Comparison of ENCODE assay signal across 8 cellular contexts in the genomic region with DNA sequence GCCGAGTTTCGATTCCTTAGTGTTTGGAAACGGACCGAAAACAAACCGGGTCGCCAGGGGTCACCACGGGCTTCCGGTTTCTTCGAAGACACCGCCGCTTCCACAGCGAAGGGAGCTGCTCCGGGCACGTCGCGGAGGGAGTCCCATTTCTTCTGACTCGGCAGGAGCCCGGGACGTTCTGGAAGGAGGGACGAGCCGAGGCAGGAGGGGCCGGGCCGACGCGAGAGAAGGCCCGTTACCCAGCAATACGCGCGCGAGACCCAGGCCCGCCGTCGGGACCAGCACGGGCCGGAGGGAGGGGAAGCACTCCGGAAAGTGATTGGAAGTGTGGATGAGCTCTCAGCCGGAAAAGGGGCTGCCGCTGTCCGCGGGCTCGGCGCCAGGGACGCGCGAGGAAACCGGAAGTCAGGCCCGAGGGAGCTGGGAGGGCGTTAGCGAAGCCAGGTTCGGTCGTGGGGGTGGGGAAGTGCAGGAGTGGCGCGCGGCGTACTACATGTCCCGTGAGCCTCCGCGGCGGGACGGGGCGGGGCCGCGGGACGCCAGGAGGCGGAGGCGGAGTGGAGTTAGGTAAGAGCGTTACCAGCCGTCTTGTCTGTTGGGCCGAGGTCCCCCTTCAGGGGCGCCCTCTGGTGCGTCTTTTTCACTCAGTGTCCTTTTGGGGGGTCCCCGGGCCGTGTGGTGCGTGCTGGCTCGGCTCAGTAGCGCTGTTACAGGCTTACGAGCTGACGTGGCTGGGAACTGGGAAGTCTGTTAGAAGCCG.
DNase-seq lines count a peak whose midpoint lies in the region; TF ChIP-seq lines count a peak whose summit lies in the region.

TSS of gene AZI2 (minus strand) at position 188 of the 760 bp plus-strand sequence. CDS start 8,207 bp downstream, outside the sequence.
TSS of gene ZCWPW2 (plus strand) at position 85 of the 760 bp plus-strand sequence. CDS start 64,348 bp downstream, outside the sequence.

- peak; percentile 97 for DNase-seq in ELF-1 (ENCODE audit: low read depth, low spot score)
- peak; percentile 88 for DNase-seq in GOT3 (lab: John Stamatoyannopoulos, UW)
- DNase-seq in RPMI8226 = peak; percentile 97
- peak; percentile 87 for DNase-seq in activated T-helper 9 cell treated with anti-CD3 and anti-CD28 coated beads, Interleukin-2, amount 50 U/mL, for 16 hours (ENCODE audit: low read depth)
- peak; percentile 97 for DNase-seq in fibroblast of pulmonary artery (ENCODE audit: low read depth)

- H3K27me3 Mint-ChIP-seq in nephron (ENCODE audit: low read depth) = no peaks in the 10 kb centered on the region
- H3K27me3 Mint-ChIP-seq in stimulated activated naive CD8-positive, alpha-beta T cell treated with anti-CD3 and anti-CD28 coated beads, Interleukin-15, Interleukin-2, amounts not matched to agents 100 ng/mL and 50 ng/mL, for 24 hours = no peaks in the 10 kb centered on the region

- peak within 1 kb of the TSS; percentile 93 to 98 (median 94) for H3K4me3 Mint-ChIP-seq in nephron
- peak within 1 kb of the TSS; percentile 94 for H3K4me3 Mint-ChIP-seq in stimulated activated naive CD8-positive, alpha-beta T cell treated with anti-CD3 and anti-CD28 coated beads, Interleukin-15, Interleukin-2, amounts not matched to agents 100 ng/mL and 50 ng/mL, for 24 hours

- H3K27ac Mint-ChIP-seq in nephron = peak within 1 kb of the TSS; percentile 98 to 99 (median 99)
- peak within 1 kb of the TSS; percentile 95 for H3K27ac Mint-ChIP-seq in stimulated activated naive CD8-positive, alpha-beta T cell treated with anti-CD3 and anti-CD28 coated beads, Interleukin-15, Interleukin-2, amounts not matched to agents 100 ng/mL and 50 ng/mL, for 24 hours

- H3K4me1 Mint-ChIP-seq in nephron = peaks cover 45% of the 10 kb centered on the region
- H3K4me1 Mint-ChIP-seq in stimulated activated naive CD8-positive, alpha-beta T cell treated with anti-CD3 and anti-CD28 coated beads, Interleukin-15, Interleukin-2, amounts not matched to agents 100 ng/mL and 50 ng/mL, for 24 hours (ENCODE audit: low read depth) = peaks cover 54% of the 10 kb centered on the region

- TF ChIP-seq CTCF in LNCAP (IDR thresholded peaks at IDR 0.05) (peak; percentile 12; the same call in 1 of the 2 replicates), fibroblast of pulmonary artery (IDR thresholded peaks at IDR 0.05; ENCODE audit: low read length, missing control alignments) (peak; percentile 14), nephron (IDR thresholded peaks at IDR 0.05; ENCODE audit: unreplicated experiment in 3 of 3) (peak in 1 of 3 experiments; percentile 37)

- peak within 1 kb of the TSS; percentile 85 for H3K4me3 ChIP-seq in fibroblast of pulmonary artery (replicated peaks; ENCODE audit: low read depth, low read length)

- H3K9me3 Mint-ChIP-seq in nephron = peaks cover 21% of the 10 kb centered on the region
- peaks cover 8% of the 10 kb centered on the region for H3K9me3 Mint-ChIP-seq in stimulated activated naive CD8-positive, alpha-beta T cell treated with anti-CD3 and anti-CD28 coated beads, Interleukin-15, Interleukin-2, amounts not matched to agents 100 ng/mL and 50 ng/mL, for 24 hours

- peaks cover 19% of the 10 kb centered on the region for H3K36me3 Mint-ChIP-seq in nephron (ENCODE audit: low read depth)
- peaks cover 20% of the 10 kb centered on the region for H3K36me3 Mint-ChIP-seq in stimulated activated naive CD8-positive, alpha-beta T cell treated with anti-CD3 and anti-CD28 coated beads, Interleukin-15, Interleukin-2, amounts not matched to agents 100 ng/mL and 50 ng/mL, for 24 hours (ENCODE audit: low read depth)

Comparison
In these comparisons a context has a peak if more than half of its experiments do, and no peak if none do; other contexts are left out.
1. Peak in every context shown above with its lines: DNase-seq and H3K4me3 ChIP-seq.